Comparison of ENCODE assay signal across 1 cellular context in genomic region chr20:1245578-1245977, GRCh38.
TF ChIP-seq lines count a peak whose summit lies in the region.

No MANE protein-coding gene starts in this region.

TF ChIP-seq in IMR-90, 13 proteins besides CTCF, POLR2A, EP300 and RAD21:
- no peak for TF ChIP-seq RFX5 (IDR thresholded peaks at IDR 0.05; ENCODE audit: low read depth, low read length)
- no peak for TF ChIP-seq CEBPB (IDR thresholded peaks at IDR 0.05; ENCODE audit: low read depth, low read length)
- TF ChIP-seq NFE2L2 (IDR thresholded peaks at IDR 0.05; ENCODE audit: low read depth, low read length): no peak
- TF ChIP-seq MXI1 (IDR thresholded peaks at IDR 0.05; ENCODE audit: borderline replicate concordance, low read depth, low read length): no peak
